ENCODE assay signal across 9 cellular contexts in genomic region chr17:2723997-2724782, GRCh38. TPM values are rescaled to one million over a fixed set of nuclear protein-coding genes. Genes with fewer than 3 reads are reported as not detected.
A peak's percentile ranks its signal among the peaks of the same experiment; 100 is the strongest.
DNase-seq lines count a peak whose midpoint lies in the region; ATAC-seq and TF ChIP-seq lines count a peak whose summit lies in the region.
"Had no signal": no experiment of that assay in that cellular context is flagged by ENCODE, and none has a peak within 500 bp of the region (broad histone marks: within the 10 kb centered on the region; RNA-seq: fewer than 3 reads in every experiment).

No MANE protein-coding gene starts in this region.

- no peaks in the 10 kb centered on the region for H3K9me2 ChIP-seq in SK-N-SH

- H3K4me3 ChIP-seq in SK-N-SH (ENCODE audit: low read depth in 2 of 2, low read length in 1 of 2) (no peak overlapping the region), dorsolateral prefrontal cortex (peak overlapping the region in 34 of 59 donors; percentile 15 to 49 (median 30)), lung (peak overlapping the region; percentile 28), subcutaneous abdominal adipose tissue (ENCODE audit: low read depth in 1 of 5, low read length in 5 of 5) (peak overlapping the region in 4 of 5 donors; percentile 36 to 61 (median 54))

- TF ChIP-seq CTCF in SK-N-SH (IDR thresholded peaks at IDR 0.05) (no peak), dorsolateral prefrontal cortex (IDR thresholded peaks at IDR 0.05 in 54 of 56, conservative IDR thresholded peaks at IDR 0.05 in 2 of 56; ENCODE audit: low read depth in 1 of 56, partially characterized antibody in 56 of 56) (no peak), lung (IDR thresholded peaks at IDR 0.05; ENCODE audit: control extremely low read depth, extremely low read depth) (no peak), GM13977 (IDR thresholded peaks at IDR 0.05; ENCODE audit: extremely low read depth, insufficient read depth, missing control alignments) (no peak)

- intact Hi-C loops in dorsolateral prefrontal cortex (cut with DNase I) = no loop called here

- H3K27me3 ChIP-seq in SK-N-SH (ENCODE audit: insufficient read depth) (no peaks in the 10 kb centered on the region), dorsolateral prefrontal cortex (peaks cover 0 to 21% (median 0%) of the 10 kb centered on the region in 45 donors), lung (ENCODE audit: control insufficient read depth, insufficient read depth) (no peaks in the 10 kb centered on the region), subcutaneous abdominal adipose tissue (ENCODE audit: control insufficient read depth in 5 of 5, insufficient read depth in 4 of 5, low read length in 5 of 5) (peaks cover 8 to 31% (median 14%) of the 10 kb centered on the region in 5 donors)

- no peaks in the 10 kb centered on the region for H3K9me3 ChIP-seq in SK-N-SH
- no peaks in the 10 kb centered on the region for H3K9me3 ChIP-seq in lung (ENCODE audit: control insufficient read depth in 2 of 2, insufficient read depth in 1 of 2, low read length in 1 of 2)
- H3K9me3 ChIP-seq in subcutaneous abdominal adipose tissue (ENCODE audit: control insufficient read depth in 5 of 5, low read length in 5 of 5) = no peaks in the 10 kb centered on the region

- H3K36me3 ChIP-seq in SK-N-SH (replicated peaks in 1 of 2; ENCODE audit: control insufficient read depth in 1 of 2, insufficient read depth in 2 of 2, low read length in 1 of 2) = no peaks in the 10 kb centered on the region
- no peaks in the 10 kb centered on the region for H3K36me3 ChIP-seq in lung (ENCODE audit: control insufficient read depth in 2 of 2, insufficient read depth in 2 of 2, low read length in 2 of 2)
- no peaks in the 10 kb centered on the region for H3K36me3 ChIP-seq in subcutaneous abdominal adipose tissue (ENCODE audit: control insufficient read depth in 5 of 5, insufficient read depth in 5 of 5, low read length in 5 of 5)

- H4K20me1 ChIP-seq in SK-N-SH (ENCODE audit: insufficient read depth) = no peaks in the 10 kb centered on the region

- H3F3A ChIP-seq in SK-N-SH (replicated peaks; ENCODE audit: insufficient read depth) = no peaks in the 10 kb centered on the region

- H3K4me1 ChIP-seq in SK-N-SH (ENCODE audit: control insufficient read depth in 1 of 2, insufficient read depth in 2 of 2, low read depth in 1 of 2, low read length in 1 of 2) (no peaks in the 10 kb centered on the region), lung (ENCODE audit: control insufficient read depth in 2 of 2, insufficient read depth in 2 of 2, low read length in 2 of 2) (peaks cover 0 to 4% of the 10 kb centered on the region in 2 donors), subcutaneous abdominal adipose tissue (ENCODE audit: control insufficient read depth in 5 of 5, insufficient read depth in 5 of 5, low read length in 5 of 5) (peaks cover 0 to 13% (median 4%) of the 10 kb centered on the region in 5 donors)

- H3K9ac ChIP-seq in SK-N-SH = no peak overlapping the region
- no peak overlapping the region for H3K9ac ChIP-seq in subcutaneous abdominal adipose tissue (ENCODE audit: low read length in 5 of 5)

- TF ChIP-seq RAD21 in SK-N-SH (IDR thresholded peaks at IDR 0.05; ENCODE audit: low read length) = no peak

- CTCF ChIA-PET in SK-N-SH (lab: Yijun Ruan, JAX) = no interaction called here

- no peak overlapping the region for H3K4me2 ChIP-seq in SK-N-SH

- no peak for TF ChIP-seq EP300 in SK-N-SH (IDR thresholded peaks at IDR 0.05; ENCODE audit: borderline replicate concordance in 1 of 2, low read depth in 1 of 2, low read length in 1 of 2)

- H3K27ac ChIP-seq in SK-N-SH (ENCODE audit: low read depth in 2 of 2, low read length in 1 of 2) = no peak overlapping the region
- H3K27ac ChIP-seq in dorsolateral prefrontal cortex = peak overlapping the region in 15 of 59 donors; percentile 4 to 64 (median 44)
- H3K27ac ChIP-seq in lung (ENCODE audit: low read depth in 1 of 2, low read length in 1 of 2) = peak overlapping the region in 1 of 2 donors; percentile 11
- no peak overlapping the region for H3K27ac ChIP-seq in subcutaneous abdominal adipose tissue (ENCODE audit: low read depth, low read length)

- 90% methylated on average over 52 of the region's 98 CpGs for WGBS in SK-N-SH (ENCODE audit: low lambda C conversion rate)
- 2 to 3% methylated on average over 61 to 98 of the region's 98 CpGs for WGBS in lung, 2 donors

- DNase-seq in SK-N-SH (peak; percentile 34), dorsolateral prefrontal cortex (no peak), lung (ENCODE audit: low spot score) (no peak), glomerular visceral epithelial cell (ENCODE audit: extremely low spot score) (no peak), NCI-H345 (lab: John Stamatoyannopoulos, UW) (no peak), GM13977 (ENCODE audit: low spot score) (no peak)
- DNase-seq: ACHN had no signal

- in situ Hi-C loops in GM13977 (cut with MboI; ENCODE audit: low pct_unique_long_range_greater_than_20kb, low sequenced_read_pairs, unreplicated experiment) = no loop called here

- POLR2A ChIA-PET in SK-N-SH (lab: Yijun Ruan, JAX) = no interaction called here

- H2AFZ ChIP-seq in SK-N-SH (ENCODE audit: low read depth) = no peak overlapping the region

- ATAC-seq in SK-N-SH treated with all-trans-retinoic acid at 6 μM for 48 hours (no peak), lung (ENCODE audit: insufficient read depth, low FRiP score) (no peak)

- no peaks in the 10 kb centered on the region for H3K79me2 ChIP-seq in SK-N-SH (ENCODE audit: insufficient read depth)

TF ChIP-seq in SK-N-SH, 30 proteins besides CTCF, POLR2A, EP300 and RAD21 (continues in another document):
- TF ChIP-seq USF2 (IDR thresholded peaks at IDR 0.05; ENCODE audit: borderline replicate concordance, low read depth, low read length) = no peak
- no peak for TF ChIP-seq TEAD4 (IDR thresholded peaks at IDR 0.05; ENCODE audit: borderline replicate concordance, insufficient read depth)
- TF ChIP-seq CHD2 (IDR thresholded peaks at IDR 0.05; ENCODE audit: low read length, partially characterized antibody) = no peak
- TF ChIP-seq YY1 (IDR thresholded peaks at IDR 0.05; ENCODE audit: low read depth) = no peak

TF ChIP-seq in SK-N-SH treated with all-trans-retinoic acid at 6 μM for 48 hours, 23 proteins besides CTCF, POLR2A, EP300 and RAD21:
- no peak for TF ChIP-seq OSR1 (CRISPR knock-in tag; IDR thresholded peaks at IDR 0.05)
- TF ChIP-seq ZFP3 (CRISPR knock-in tag; IDR thresholded peaks at IDR 0.05) = no peak
- TF ChIP-seq ZC3H10 (CRISPR knock-in tag; IDR thresholded peaks at IDR 0.05) = no peak
- no peak for TF ChIP-seq TCF4 (CRISPR knock-in tag; IDR thresholded peaks at IDR 0.05; ENCODE audit: borderline replicate concordance)
- no peak for TF ChIP-seq PPARA (CRISPR knock-in tag; IDR thresholded peaks at IDR 0.05; ENCODE audit: borderline replicate concordance)
- TF ChIP-seq RARB (CRISPR knock-in tag; IDR thresholded peaks at IDR 0.05) = no peak
- no peak for TF ChIP-seq PATZ1 (CRISPR knock-in tag; IDR thresholded peaks at IDR 0.05; ENCODE audit: borderline replicate concordance)
- no peak for TF ChIP-seq ZNF8 (CRISPR knock-in tag; IDR thresholded peaks at IDR 0.05)
- no peak for TF ChIP-seq ZNF565 (CRISPR knock-in tag; conservative IDR thresholded peaks at IDR 0.05; ENCODE audit: low read depth)
- no peak for TF ChIP-seq SNAI2 (CRISPR knock-in tag; IDR thresholded peaks at IDR 0.05)
- no peak for TF ChIP-seq CREB5 (CRISPR knock-in tag; IDR thresholded peaks at IDR 0.05; ENCODE audit: low read depth)
- no peak for TF ChIP-seq ESRRG (CRISPR knock-in tag; IDR thresholded peaks at IDR 0.05)
- no peak for TF ChIP-seq BACH2 (CRISPR knock-in tag; IDR thresholded peaks at IDR 0.05; ENCODE audit: borderline replicate concordance)
- TF ChIP-seq ISL1 (CRISPR knock-in tag; IDR thresholded peaks at IDR 0.05) = no peak
- no peak for TF ChIP-seq ARNTL (CRISPR knock-in tag; IDR thresholded peaks at IDR 0.05; ENCODE audit: borderline replicate concordance, low read depth)

RNA-seq across cellular contexts. Expression of gene CLUH, which starts 12.6 kb away (rescaled TPM):
- polyA plus RNA-seq in SK-N-SH (2012; rRNA removed) = 25.1 and 32.2 TPM in 2 replicates
- polyA plus RNA-seq in SK-N-SH (2012; cell fraction: cytosol; rRNA removed) = 6.6 and 12.0 TPM in 2 replicates
- 144 and 174 TPM in 2 replicates for polyA plus RNA-seq in SK-N-SH (2012; cell fraction: nucleus; rRNA removed)
- total RNA-seq in dorsolateral prefrontal cortex = 10 to 100 TPM; 46.1 to 95.4 (median 67.1) TPM
- 10 to 100 TPM; 29.7 to 80.5 TPM for total RNA-seq in lung
- polyA plus RNA-seq in lung = 10 to 100 TPM; 42.0 to 42.2 TPM

RNA-seq across cellular contexts. Expression of gene CCDC92B, which starts 25.3 kb away (rescaled TPM):
- polyA plus RNA-seq in SK-N-SH (2012; rRNA removed) (0.07 and 0.13 TPM in 2 replicates), lung (under 1 TPM; 0.03 to 0.10 TPM)
- polyA plus RNA-seq in SK-N-SH (2012; cell fraction: cytosol; rRNA removed) = 0.13 and 0.22 TPM in 2 replicates
- 0.30 and 0.35 TPM in 2 replicates for polyA plus RNA-seq in SK-N-SH (2012; cell fraction: nucleus; rRNA removed)
- total RNA-seq in dorsolateral prefrontal cortex (10 to 100 TPM in 119 of 120 experiments, 1 to 10 TPM in 1; 6.9 to 29.3 (median 18.3) TPM), lung (under 1 TPM; 0.06 to 0.89 TPM)

Comparison
In these comparisons a context has a peak if more than half of its experiments do, and no peak if none do; other contexts are left out.
1. H3K4me3 ChIP-seq: peak in dorsolateral prefrontal cortex (34 of 59), lung (single experiment) and subcutaneous abdominal adipose tissue (4 of 5); none in SK-N-SH (0 of 2).
2. RNA of gene CCDC92B, which starts 25.3 kb away (total RNA-seq): 6.9 to 29.3 TPM in dorsolateral prefrontal cortex; 0.06 to 0.89 TPM in lung; every median in the first group is over 4 times any median in the second.